ENCODE assay signal across 29 cellular contexts in the genomic region with DNA sequence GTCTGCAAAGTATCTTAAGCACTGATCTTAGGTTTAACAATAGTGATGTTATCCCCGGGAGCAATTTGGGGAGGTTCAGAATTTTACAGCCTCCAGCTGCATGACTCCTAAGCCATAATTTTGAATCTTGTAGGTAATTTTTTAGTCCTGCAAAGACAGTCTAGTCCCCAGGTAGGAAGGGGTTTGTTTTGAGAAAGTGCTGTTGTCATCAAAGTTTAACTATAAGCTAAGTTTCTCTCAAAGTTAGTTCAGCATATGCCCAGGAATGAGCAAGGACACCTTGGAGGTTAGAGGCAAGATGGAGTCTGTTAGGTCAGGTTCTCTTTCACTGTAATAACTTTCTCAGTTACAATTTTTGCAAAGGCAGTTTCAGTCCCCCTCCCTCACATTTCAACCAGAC.
"Had no signal": no experiment of that assay in that cellular context is flagged by ENCODE, and none has a peak within 500 bp of the region (broad histone marks: within the 10 kb centered on the region; RNA-seq: fewer than 3 reads in every experiment).

No MANE protein-coding gene starts in this region.

- H3K4me2 ChIP-seq: hepatocyte had no signal

- H3K27me3 ChIP-seq: colonic mucosa, dorsolateral prefrontal cortex, esophagus muscularis mucosa, esophagus squamous epithelium, foreskin keratinocyte, gastrocnemius medialis, gastroesophageal sphincter, heart left ventricle, heart right ventricle, hepatocyte had no signal

- H3K4me3 ChIP-seq: colonic mucosa, coronary artery, dorsolateral prefrontal cortex, esophagus muscularis mucosa, esophagus squamous epithelium, gastrocnemius medialis, gastroesophageal sphincter, heart left ventricle, heart right ventricle, hepatocyte had no signal

- H2AFZ ChIP-seq: hepatocyte had no signal

- H3K4me1 ChIP-seq: colonic mucosa, esophagus muscularis mucosa, esophagus squamous epithelium, foreskin keratinocyte, gastrocnemius medialis, gastroesophageal sphincter, heart left ventricle, heart right ventricle had no signal

- H3K9me3 ChIP-seq: colonic mucosa, esophagus muscularis mucosa, esophagus squamous epithelium, gastrocnemius medialis, gastroesophageal sphincter, heart left ventricle had no signal

- ATAC-seq: effector memory CD8-positive, alpha-beta T cell; esophagus mucosa; foreskin keratinocyte; gastrocnemius medialis; gastroesophageal sphincter; heart left ventricle; heart right ventricle had no signal

- FAIRE-seq: colon, endometrium, endothelial cell of umbilical vein, frontal cortex had no signal

- H3K79me2 ChIP-seq: hepatocyte had no signal

- H3K27ac ChIP-seq: colonic mucosa, coronary artery, dorsolateral prefrontal cortex, epithelial cell of prostate, esophagus muscularis mucosa, esophagus squamous epithelium, foreskin keratinocyte, gastrocnemius medialis, gastroesophageal sphincter, heart left ventricle, heart right ventricle, hepatocyte had no signal

- DNase-seq: colonic mucosa; cortex of kidney; dermis blood vessel endothelial cell; dorsolateral prefrontal cortex; effector CD4-positive, alpha-beta T cell; effector CD8-positive, alpha-beta T cell; effector memory CD4-positive, alpha-beta T cell; effector memory CD8-positive, alpha-beta T cell; endodermal cell; erythroblast; esophagus squamous epithelium; foreskin fibroblast; foreskin keratinocyte; foreskin melanocyte; gastrocnemius medialis; glutamatergic neuron; head of caudate nucleus; heart left ventricle; heart right ventricle had no signal

- H3K36me3 ChIP-seq: colonic mucosa, esophagus muscularis mucosa, esophagus squamous epithelium, gastrocnemius medialis, heart left ventricle had no signal
